Comparison of ENCODE assay signal across 14 cellular contexts in genomic region chr4:137474711-137475301, GRCh38. TPM values are rescaled to one million over a fixed set of nuclear protein-coding genes. Genes with fewer than 3 reads are reported as not detected.
A peak's percentile ranks its signal among the peaks of the same experiment; 100 is the strongest.
DNase-seq lines count a peak whose midpoint lies in the region; ATAC-seq and TF ChIP-seq lines count a peak whose summit lies in the region.
"Had no signal": no experiment of that assay in that cellular context is flagged by ENCODE, and none has a peak within 500 bp of the region (broad histone marks: within the 10 kb centered on the region; RNA-seq: fewer than 3 reads in every experiment).

No MANE protein-coding gene starts in this region.

- peaks cover 33% of the 10 kb centered on the region for H3K4me1 Mint-ChIP-seq in osteocyte (ENCODE audit: unreplicated experiment)
- H3K4me1 Mint-ChIP-seq in activated T-cell treated with anti-CD3 and anti-CD28 coated beads, Interleukin-2, amount 50 U/mL, for 24 hours (ENCODE audit: low read depth): no peaks in the 10 kb centered on the region

- in situ Hi-C loops in brain microvascular endothelial cell (cut with HindIII; ENCODE audit: low pct_ligation_motif_present, low sequenced_read_pairs): no loop called here

- TF ChIP-seq CTCF in brain microvascular endothelial cell (IDR thresholded peaks at IDR 0.05; ENCODE audit: low read depth, low read length, missing control alignments) (no peak), osteocyte (IDR thresholded peaks at IDR 0.05) (no peak)

- H3K27me3 Mint-ChIP-seq in osteocyte (ENCODE audit: unreplicated experiment): no peaks in the 10 kb centered on the region
- no peaks in the 10 kb centered on the region for H3K27me3 Mint-ChIP-seq in activated T-cell treated with anti-CD3 and anti-CD28 coated beads, Interleukin-2, amount 50 U/mL, for 24 hours

- DNase-seq in EL (peak; percentile 22), NCI-H1105 (lab: John Stamatoyannopoulos, UW) (peak; percentile 37), brain microvascular endothelial cell (peak; percentile 58), osteocyte (ENCODE audit: extremely low spot score, unreplicated experiment) (no peak)
- no peak for DNase-seq in activated T-cell treated with anti-CD3 and anti-CD28 coated beads, Interleukin-2, amount 50 U/mL, for 24 hours
- DNase-seq: activated CD4-positive, alpha-beta T cell treated with anti-CD3 and anti-CD28 coated beads for 4 hours; activated naive CD4-positive, alpha-beta T cell; DMS79; dorsolateral prefrontal cortex; heart right ventricle; NCI-H510A had no signal

- no peaks in the 10 kb centered on the region for H3K36me3 ChIP-seq in brain microvascular endothelial cell (replicated peaks)
- H3K36me3 ChIP-seq: heart right ventricle, right atrium auricular region had no signal

- H3K27me3 ChIP-seq in brain microvascular endothelial cell (replicated peaks): no peaks in the 10 kb centered on the region
- H3K27me3 ChIP-seq: dorsolateral prefrontal cortex, heart right ventricle, right atrium auricular region had no signal

- H3K4me3 Mint-ChIP-seq in osteocyte (ENCODE audit: unreplicated experiment): no peak overlapping the region
- H3K4me3 Mint-ChIP-seq in activated T-cell treated with anti-CD3 and anti-CD28 coated beads, Interleukin-2, amount 50 U/mL, for 24 hours: no peak overlapping the region

- no peak overlapping the region for H3K27ac ChIP-seq in brain microvascular endothelial cell
- H3K27ac ChIP-seq: heart right ventricle, right atrium auricular region had no signal

- ATAC-seq in HG03521 (IDR thresholded peaks at IDR 0.05; ENCODE audit: unreplicated experiment): no peak
- no peak for ATAC-seq in HG03159 (IDR thresholded peaks at IDR 0.05; ENCODE audit: unreplicated experiment)
- ATAC-seq: heart right ventricle had no signal

- peak overlapping the region; percentile 4 for H3K27ac Mint-ChIP-seq in osteocyte (ENCODE audit: unreplicated experiment)
- H3K27ac Mint-ChIP-seq in activated T-cell treated with anti-CD3 and anti-CD28 coated beads, Interleukin-2, amount 50 U/mL, for 24 hours: no peak overlapping the region

- H3K4me3 ChIP-seq in brain microvascular endothelial cell (ENCODE audit: low read depth, low read length): no peak overlapping the region
- H3K4me3 ChIP-seq: dorsolateral prefrontal cortex, heart right ventricle, right atrium auricular region had no signal

- peaks cover 11% of the 10 kb centered on the region for H3K9me3 Mint-ChIP-seq in osteocyte (ENCODE audit: unreplicated experiment)
- peaks cover 10% of the 10 kb centered on the region for H3K9me3 Mint-ChIP-seq in activated T-cell treated with anti-CD3 and anti-CD28 coated beads, Interleukin-2, amount 50 U/mL, for 24 hours

- H3K36me3 Mint-ChIP-seq in osteocyte (ENCODE audit: unreplicated experiment): no peaks in the 10 kb centered on the region
- no peaks in the 10 kb centered on the region for H3K36me3 Mint-ChIP-seq in activated T-cell treated with anti-CD3 and anti-CD28 coated beads, Interleukin-2, amount 50 U/mL, for 24 hours (ENCODE audit: low read depth)

RNA-seq across cellular contexts. Expression of gene PCDH18, which starts 57.5 kb away (rescaled TPM):
- total RNA-seq in osteocyte: 69.3 and 74.8 TPM in 2 replicates

Comparison
In these comparisons a context has a peak if more than half of its experiments do, and no peak if none do; other contexts are left out.
1. DNase-seq: peak in EL (single experiment), NCI-H1105 (single experiment) and brain microvascular endothelial cell (single experiment); none in osteocyte (single experiment) and activated T-cell treated with anti-CD3 and anti-CD28 coated beads, Interleukin-2, amount 50 U/mL, for 24 hours (single experiment).